Comparison of ENCODE assay signal across 18 cellular contexts in the genomic region with DNA sequence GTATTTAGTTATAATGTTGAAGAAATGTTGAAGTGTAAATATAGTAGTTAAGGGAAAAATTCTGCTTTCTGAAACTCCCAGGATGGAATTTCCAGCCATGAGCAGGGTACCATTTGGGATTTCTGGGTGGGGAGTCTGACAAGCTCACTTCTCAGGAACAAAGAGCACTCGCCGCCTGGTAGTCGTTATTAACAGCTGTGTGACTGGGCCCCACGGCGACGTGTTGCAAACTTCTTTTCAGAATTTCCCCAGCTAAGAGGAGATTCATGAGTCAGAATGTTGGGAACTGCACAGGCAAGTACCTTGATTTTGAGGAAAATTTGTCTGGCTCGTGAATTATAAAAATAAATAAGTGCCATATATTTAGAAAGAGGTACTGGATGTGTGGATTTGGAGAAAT.
"Had no signal": no experiment of that assay in that cellular context is flagged by ENCODE, and none has a peak within 500 bp of the region (broad histone marks: within the 10 kb centered on the region; RNA-seq: fewer than 3 reads in every experiment).

No MANE protein-coding gene starts in this region.

- H3K4me2 ChIP-seq: hepatocyte had no signal

- H3K27ac Mint-ChIP-seq: mesothelial cell of epicardium; natural killer cell treated with Interleukin-12 subunit alpha and Interleukin-12 subunit beta and Interleukin-15 and Interleukin-18, amount 100 ng/mL, for 72 hours; type B pancreatic cell had no signal

- H3K4me1 Mint-ChIP-seq: central memory CD8-positive, alpha-beta T cell had no signal

- H3K27me3 ChIP-seq: breast epithelium, gastroesophageal sphincter, hepatocyte, right atrium auricular region, thyroid gland had no signal

- H2AFZ ChIP-seq: hepatocyte, parathyroid adenoma had no signal

- H3K27ac ChIP-seq: breast epithelium, gastroesophageal sphincter, hepatocyte, parathyroid adenoma, right atrium auricular region, suprapubic skin, thyroid gland had no signal

- H3K4me3 Mint-ChIP-seq: central memory CD8-positive, alpha-beta T cell; mesothelial cell of epicardium; natural killer cell treated with Interleukin-12 subunit alpha and Interleukin-12 subunit beta and Interleukin-15 and Interleukin-18, amount 100 ng/mL, for 72 hours; type B pancreatic cell had no signal

- H3K9me3 ChIP-seq: breast epithelium, gastroesophageal sphincter, right atrium auricular region, suprapubic skin, thyroid gland had no signal

- H3K4me1 ChIP-seq: breast epithelium, suprapubic skin had no signal

- H3K36me3 ChIP-seq: breast epithelium, gastroesophageal sphincter, right atrium auricular region, suprapubic skin, thyroid gland had no signal

- H3K9ac ChIP-seq: parathyroid adenoma had no signal

- H3K79me2 ChIP-seq: hepatocyte, parathyroid adenoma had no signal

- ATAC-seq: gastroesophageal sphincter; left cardiac atrium; natural killer cell treated with Interleukin-12 subunit alpha and Interleukin-12 subunit beta and Interleukin-15 and Interleukin-18, amount 100 ng/mL, for 72 hours had no signal

- H3K9me3 Mint-ChIP-seq: central memory CD8-positive, alpha-beta T cell; mesothelial cell of epicardium; natural killer cell treated with Interleukin-12 subunit alpha and Interleukin-12 subunit beta and Interleukin-15 and Interleukin-18, amount 100 ng/mL, for 72 hours; type B pancreatic cell had no signal

- H3K4me3 ChIP-seq: breast epithelium, gastroesophageal sphincter, hepatocyte, right atrium auricular region, suprapubic skin, thyroid gland had no signal

- DNase-seq: cortex of kidney; head of caudate nucleus; kidney; left cardiac atrium; small intestine; stimulated activated CD4-positive, alpha-beta T cell treated with anti-CD3 and anti-CD28 coated beads, Interleukin-2, amount 100 ng/mL, for 48 hours; stimulated activated naive CD4-positive, alpha-beta T cell treated with Interleukin-2 at 50 U/mL for 16 hours; thyroid gland had no signal
